Comparison of ENCODE assay signal across 15 cellular contexts in genomic region chr3:177995733-177996085, GRCh38.
DNase-seq lines count a peak whose midpoint lies in the region; ATAC-seq lines count a peak whose summit lies in the region.
"Had no signal": no experiment of that assay in that cellular context is flagged by ENCODE, and none has a peak within 500 bp of the region (broad histone marks: within the 10 kb centered on the region; RNA-seq: fewer than 3 reads in every experiment).

No MANE protein-coding gene starts in this region.

- CTCF ChIA-PET in activated CD4-positive, alpha-beta T cell treated with anti-CD3 and anti-CD28 coated beads, Interleukin-2, amount 10 ng/mL, durations not matched to agents 7 days and 5 days (lab: Charles Lee) = no interaction called here

- DNase-seq in activated CD4-positive, alpha-beta T cell treated with anti-CD3 and anti-CD28 coated beads, Interleukin-2, amount 10 ng/mL, durations not matched to agents 24 days and 14 days = no peak
- no peak for DNase-seq in activated CD4-positive, alpha-beta T cell treated with anti-CD3 and anti-CD28 coated beads, Interleukin-2, amount 10 ng/mL, durations not matched to agents 7 days and 5 days
- DNase-seq in naive thymus-derived CD8-positive, alpha-beta T cell = no peak
- DNase-seq in cardiac septum (ENCODE audit: low spot score) = no peak
- DNase-seq in NCI-H226 = no peak
- DNase-seq: DMS79 treated with DMSO at 0.1 percent for 48 hours, HCEC 1CT, MM.1S, NCI-H1105, NCI-H1694 treated with DMSO at 0.1 percent for 48 hours had no signal

- ATAC-seq in activated T-helper 17 cell treated with anti-CD3 and anti-CD28 coated beads, Interleukin-2, amount 50 U/mL, for 72 hours (replicated peaks) = peak; percentile 75
- ATAC-seq in naive thymus-derived CD8-positive, alpha-beta T cell = no peak
- no peak for ATAC-seq in GM21529 (IDR thresholded peaks at IDR 0.05; ENCODE audit: unreplicated experiment)

- peaks cover 29% of the 10 kb centered on the region for H3K4me1 Mint-ChIP-seq in activated CD4-positive, alpha-beta T cell treated with anti-CD3 and anti-CD28 coated beads, Interleukin-2, amount 10 ng/mL, durations not matched to agents 24 days and 14 days
- peaks cover 11% of the 10 kb centered on the region for H3K4me1 Mint-ChIP-seq in activated CD4-positive, alpha-beta T cell treated with anti-CD3 and anti-CD28 coated beads, Interleukin-2, amount 10 ng/mL, durations not matched to agents 7 days and 5 days
- peaks cover 18% of the 10 kb centered on the region for H3K4me1 Mint-ChIP-seq in activated T-helper 17 cell treated with anti-CD3 and anti-CD28 coated beads, Interleukin-2, amount 50 U/mL, for 72 hours
- H3K4me1 Mint-ChIP-seq in naive thymus-derived CD8-positive, alpha-beta T cell = peaks cover 9 to 25% (median 21%) of the 10 kb centered on the region in 4 donors

- H3K36me3 ChIP-seq in ACC112 (ENCODE audit: insufficient read depth, low read length) = peaks cover 4% of the 10 kb centered on the region; the same call in 1 of the 2 replicates

- H3K4me1 ChIP-seq in ACC112 (ENCODE audit: control insufficient read depth, insufficient read depth, low read length, unreplicated experiment) = peaks cover 12% of the 10 kb centered on the region

- POLR2A ChIA-PET in activated CD4-positive, alpha-beta T cell treated with anti-CD3 and anti-CD28 coated beads, Interleukin-2, amount 10 ng/mL, durations not matched to agents 7 days and 5 days (lab: Charles Lee) = no interaction called here
- POLR2A ChIA-PET in naive thymus-derived CD8-positive, alpha-beta T cell (lab: Charles Lee) = no interaction called here

- intact Hi-C loops in activated CD4-positive, alpha-beta T cell treated with anti-CD3 and anti-CD28 coated beads, Interleukin-2, amount 10 ng/mL, durations not matched to agents 24 days and 14 days (cut with micrococcal nuclease) = loop anchor here (1.0 to 10.0 kb wide), 5 partner anchors 53 to 938 kb away; no protein-coding TSS in a partner anchor
- intact Hi-C loops in cardiac septum (cut with DNase I) = no loop called here

- no peaks in the 10 kb centered on the region for H3K27me3 ChIP-seq in ACC112 (ENCODE audit: insufficient read depth, low read length)

- H3K27me3 Mint-ChIP-seq in activated CD4-positive, alpha-beta T cell treated with anti-CD3 and anti-CD28 coated beads, Interleukin-2, amount 10 ng/mL, durations not matched to agents 24 days and 14 days = no peaks in the 10 kb centered on the region
- H3K27me3 Mint-ChIP-seq in activated CD4-positive, alpha-beta T cell treated with anti-CD3 and anti-CD28 coated beads, Interleukin-2, amount 10 ng/mL, durations not matched to agents 7 days and 5 days = no peaks in the 10 kb centered on the region
- H3K27me3 Mint-ChIP-seq in activated T-helper 17 cell treated with anti-CD3 and anti-CD28 coated beads, Interleukin-2, amount 50 U/mL, for 72 hours = no peaks in the 10 kb centered on the region
- H3K27me3 Mint-ChIP-seq in naive thymus-derived CD8-positive, alpha-beta T cell = no peaks in the 10 kb centered on the region

- peaks cover 6% of the 10 kb centered on the region for H3K36me3 Mint-ChIP-seq in activated CD4-positive, alpha-beta T cell treated with anti-CD3 and anti-CD28 coated beads, Interleukin-2, amount 10 ng/mL, durations not matched to agents 24 days and 14 days (ENCODE audit: low read depth)
- H3K36me3 Mint-ChIP-seq in activated CD4-positive, alpha-beta T cell treated with anti-CD3 and anti-CD28 coated beads, Interleukin-2, amount 10 ng/mL, durations not matched to agents 7 days and 5 days (ENCODE audit: low read depth) = peaks cover 9% of the 10 kb centered on the region
- no peaks in the 10 kb centered on the region for H3K36me3 Mint-ChIP-seq in activated T-helper 17 cell treated with anti-CD3 and anti-CD28 coated beads, Interleukin-2, amount 50 U/mL, for 72 hours (ENCODE audit: low read depth)
- H3K36me3 Mint-ChIP-seq in naive thymus-derived CD8-positive, alpha-beta T cell = peaks cover 0 to 10% (median 8%) of the 10 kb centered on the region in 3 donors

- peaks cover 6% of the 10 kb centered on the region for H3K9me3 Mint-ChIP-seq in activated CD4-positive, alpha-beta T cell treated with anti-CD3 and anti-CD28 coated beads, Interleukin-2, amount 10 ng/mL, durations not matched to agents 24 days and 14 days
- peaks cover 12% of the 10 kb centered on the region for H3K9me3 Mint-ChIP-seq in activated CD4-positive, alpha-beta T cell treated with anti-CD3 and anti-CD28 coated beads, Interleukin-2, amount 10 ng/mL, durations not matched to agents 7 days and 5 days
- peaks cover 7% of the 10 kb centered on the region for H3K9me3 Mint-ChIP-seq in activated T-helper 17 cell treated with anti-CD3 and anti-CD28 coated beads, Interleukin-2, amount 50 U/mL, for 72 hours
- peaks cover 0 to 22% (median 10%) of the 10 kb centered on the region in 9 donors for H3K9me3 Mint-ChIP-seq in naive thymus-derived CD8-positive, alpha-beta T cell

- no peaks in the 10 kb centered on the region for H3K79me2 ChIP-seq in ACC112 (ENCODE audit: control insufficient read depth, insufficient read depth, low read length, unreplicated experiment)

- H3K4me3 ChIP-seq in ACC112 (ENCODE audit: low read depth, low read length) = no peak overlapping the region

- H3K4me3 Mint-ChIP-seq in activated CD4-positive, alpha-beta T cell treated with anti-CD3 and anti-CD28 coated beads, Interleukin-2, amount 10 ng/mL, durations not matched to agents 24 days and 14 days = no peak overlapping the region
- no peak overlapping the region for H3K4me3 Mint-ChIP-seq in activated CD4-positive, alpha-beta T cell treated with anti-CD3 and anti-CD28 coated beads, Interleukin-2, amount 10 ng/mL, durations not matched to agents 7 days and 5 days
- peak overlapping the region; percentile 45 for H3K4me3 Mint-ChIP-seq in activated T-helper 17 cell treated with anti-CD3 and anti-CD28 coated beads, Interleukin-2, amount 50 U/mL, for 72 hours
- no peak overlapping the region for H3K4me3 Mint-ChIP-seq in naive thymus-derived CD8-positive, alpha-beta T cell

- no peak overlapping the region for H3K27ac ChIP-seq in ACC112 (ENCODE audit: low read depth, low read length)
- H3K27ac ChIP-seq: C4-2B, RWPE1 had no signal

- peak overlapping the region; percentile 61 for H3K27ac Mint-ChIP-seq in activated CD4-positive, alpha-beta T cell treated with anti-CD3 and anti-CD28 coated beads, Interleukin-2, amount 10 ng/mL, durations not matched to agents 24 days and 14 days
- no peak overlapping the region for H3K27ac Mint-ChIP-seq in activated CD4-positive, alpha-beta T cell treated with anti-CD3 and anti-CD28 coated beads, Interleukin-2, amount 10 ng/mL, durations not matched to agents 7 days and 5 days
- H3K27ac Mint-ChIP-seq in activated T-helper 17 cell treated with anti-CD3 and anti-CD28 coated beads, Interleukin-2, amount 50 U/mL, for 72 hours = peak overlapping the region; percentile 53
- peak overlapping the region in 7 of 10 donors; percentile 4 to 73 (median 32) for H3K27ac Mint-ChIP-seq in naive thymus-derived CD8-positive, alpha-beta T cell

- H2AFZ ChIP-seq in ACC112 (ENCODE audit: low read length, unreplicated experiment) = peak overlapping the region; percentile 34
